8 cellular contexts compared by ENCODE assay signal in the genomic region with DNA sequence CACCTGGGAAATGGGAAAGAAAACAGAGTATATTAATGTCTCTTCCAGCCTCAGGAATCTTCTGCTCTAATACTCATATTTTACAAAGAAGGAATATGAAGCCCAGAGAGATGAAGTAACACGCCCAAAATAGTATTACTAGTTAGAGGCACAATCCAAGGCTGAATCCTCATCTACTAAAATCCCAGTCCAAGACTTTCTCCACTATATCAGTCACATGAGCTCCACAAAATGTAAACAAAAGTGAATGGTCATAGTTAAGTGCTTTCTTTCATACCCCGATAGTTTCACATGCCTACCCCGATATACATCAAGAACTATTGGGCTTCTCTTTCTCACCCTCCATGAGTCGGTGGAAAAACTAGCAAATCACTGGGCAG. TPM values are rescaled to one million over a fixed set of nuclear protein-coding genes. Genes with fewer than 3 reads are reported as not detected.
DNase-seq lines count a peak whose midpoint lies in the region; ATAC-seq and TF ChIP-seq lines count a peak whose summit lies in the region.

No MANE protein-coding gene starts in this region.

- H3K4me1 ChIP-seq in Panc1 (ENCODE audit: control insufficient read depth, insufficient read depth, low read length) (peaks cover 16% of the 10 kb centered on the region), esophagus squamous epithelium (peaks cover 6 to 24% (median 8%) of the 10 kb centered on the region in 3 donors), osteoblast (ENCODE audit: insufficient read depth, low read length) (peaks cover 15% of the 10 kb centered on the region)

- DNase-seq in GM12865 (ENCODE audit: low read depth) (no peak), Panc1 (ENCODE audit: low read depth, low spot score) (no peak), esophagus squamous epithelium (lab: John Stamatoyannopoulos, UW) (no peak), osteoblast (ENCODE audit: insufficient read length, low spot score, missing footprints) (peak; percentile 60), glomerular visceral epithelial cell (ENCODE audit: extremely low spot score) (no peak), HEK293T (ENCODE audit: extremely low spot score) (no peak), Kasumi-1 (lab: John Stamatoyannopoulos, UW) (no peak), DMS53 treated with DMSO at 0.1 percent for 48 hours (lab: John Stamatoyannopoulos, UW; ENCODE audit: unreplicated experiment) (no peak)

- CTCF ChIA-PET in Panc1 (lab: Charles Lee), result no interaction called here
- CTCF ChIA-PET in HEK293T (lab: Yijun Ruan, JAX), result no interaction called here

- in situ Hi-C loops in Panc1 (cut with HindIII; ENCODE audit: low pct_unique_long_range_greater_than_20kb, low sequenced_read_pairs), result no loop called here

- H4K20me1 ChIP-seq in osteoblast (ENCODE audit: insufficient read depth, low read length), result no peaks in the 10 kb centered on the region

- WGBS in esophagus squamous epithelium, 2 donors, result 7 to 12% methylated on average over 4 of the region's 4 CpGs

- H3K4me2 ChIP-seq in osteoblast (ENCODE audit: insufficient read depth, low read length), result peak overlapping the region; percentile 91

- H3K4me3 ChIP-seq in GM12865 (ENCODE audit: low read depth, low read length), result peak overlapping the region; percentile 88
- H3K4me3 ChIP-seq in Panc1 (ENCODE audit: low read depth in 2 of 2, low read length in 2 of 2), result peak overlapping the region; percentile 77 to 96
- H3K4me3 ChIP-seq in esophagus squamous epithelium, result peak overlapping the region; percentile 70 to 83 (median 76)
- H3K4me3 ChIP-seq in osteoblast (ENCODE audit: insufficient read depth, low read length), result peak overlapping the region; percentile 84

- H3K36me3 ChIP-seq in Panc1 (ENCODE audit: control insufficient read depth, insufficient read depth, low read length), result peaks cover 14% of the 10 kb centered on the region
- H3K36me3 ChIP-seq in esophagus squamous epithelium, result peaks cover 0 to 33% (median 12%) of the 10 kb centered on the region in 3 donors
- peaks cover 15% of the 10 kb centered on the region for H3K36me3 ChIP-seq in osteoblast (ENCODE audit: insufficient read depth, low read length)

- TF ChIP-seq CTCF in GM12865 (IDR thresholded peaks at IDR 0.05; ENCODE audit: insufficient read depth, low read depth, low read length, missing control alignments) (no peak), Panc1 (IDR thresholded peaks at IDR 0.05) (no peak), esophagus squamous epithelium (IDR thresholded peaks at IDR 0.05) (no peak), osteoblast (IDR thresholded peaks at IDR 0.05; ENCODE audit: extremely low read depth, low read depth, low read length) (no peak)

- H3K27ac ChIP-seq in Panc1 (ENCODE audit: low read length) (peak overlapping the region; percentile 95), esophagus squamous epithelium (peak overlapping the region; percentile 83 to 93 (median 90)), osteoblast (ENCODE audit: low read depth, low read length) (peak overlapping the region; percentile 75)

- no peak for TF ChIP-seq POLR2A in esophagus squamous epithelium (IDR thresholded peaks at IDR 0.05)

- POLR2A ChIA-PET in Panc1 (lab: Charles Lee), result no interaction called here
- POLR2A ChIA-PET in HEK293T (lab: Yijun Ruan, JAX), result interaction anchor here (1.0 to 1.8 kb wide), 3 partner anchors 9 to 1769 kb away, joined by 3 to 9 read pairs (median 5); no protein-coding TSS in a partner anchor

- H3K27me3 ChIP-seq in Panc1 (ENCODE audit: control insufficient read depth, insufficient read depth, low read length) (no peaks in the 10 kb centered on the region), esophagus squamous epithelium (no peaks in the 10 kb centered on the region), osteoblast (ENCODE audit: insufficient read depth, low read length) (no peaks in the 10 kb centered on the region)

- H2AFZ ChIP-seq in osteoblast (ENCODE audit: low read length), result peak overlapping the region; percentile 95

- H3K9me3 ChIP-seq in Panc1 (ENCODE audit: control insufficient read depth, insufficient read depth, low read depth, low read length), result no peaks in the 10 kb centered on the region
- no peaks in the 10 kb centered on the region for H3K9me3 ChIP-seq in esophagus squamous epithelium
- no peaks in the 10 kb centered on the region for H3K9me3 ChIP-seq in osteoblast (ENCODE audit: low read depth, low read length)

- peaks cover 11% of the 10 kb centered on the region for H3K79me2 ChIP-seq in osteoblast (ENCODE audit: insufficient read depth, low read length)

- no peak for ATAC-seq in Panc1

- intact Hi-C loops in Panc1 (cut with micrococcal nuclease; ENCODE audit: unreplicated experiment), result no loop called here
- intact Hi-C loops in esophagus squamous epithelium (cut with DNase I), result no loop called here

- BruUV-seq in Panc1 (replicated peaks; lab: Mats Ljungman, UMichigan), result no TSS peak

TF ChIP-seq in HEK293T, 16 proteins besides CTCF, POLR2A, EP300 and RAD21:
- no peak for TF ChIP-seq PKNOX1 (IDR thresholded peaks at IDR 0.05)
- TF ChIP-seq FOXK2 (IDR thresholded peaks at IDR 0.05), result no peak
- TF ChIP-seq L3MBTL2 (conservative IDR thresholded peaks at IDR 0.05), result no peak
- no peak for TF ChIP-seq LEF1 (IDR thresholded peaks at IDR 0.05; ENCODE audit: borderline replicate concordance)
- TF ChIP-seq BHLHE40 (IDR thresholded peaks at IDR 0.05; ENCODE audit: borderline replicate concordance), result no peak
- TF ChIP-seq SUZ12 (IDR thresholded peaks at IDR 0.05), result no peak
- TF ChIP-seq HDGF (IDR thresholded peaks at IDR 0.05; ENCODE audit: borderline replicate concordance), result no peak
- no peak for TF ChIP-seq TARDBP (IDR thresholded peaks at IDR 0.05)
- no peak for TF ChIP-seq SP1 (IDR thresholded peaks at IDR 0.05)
- no peak for TF ChIP-seq CTBP1 (IDR thresholded peaks at IDR 0.05; ENCODE audit: borderline replicate concordance)
- no peak for TF ChIP-seq ARNT (IDR thresholded peaks at IDR 0.05)
- no peak for TF ChIP-seq NFRKB (IDR thresholded peaks at IDR 0.05)
- no peak for TF ChIP-seq FOXA1 (IDR thresholded peaks at IDR 0.05)
- no peak for TF ChIP-seq ZNF384 (IDR thresholded peaks at IDR 0.05)
- TF ChIP-seq FOXM1 (IDR thresholded peaks at IDR 0.05; ENCODE audit: borderline replicate concordance), result no peak
- no peak for TF ChIP-seq ELF4 (IDR thresholded peaks at IDR 0.05)

RNA-seq across cellular contexts. Expression of gene INTS2, which starts 1.0 kb away (rescaled TPM):
- total RNA-seq in Panc1 (2021; ENCODE audit: unreplicated experiment), result 32.5 TPM
- polyA plus RNA-seq in Panc1 (2012; ENCODE audit: insufficient read length), result 9.1 TPM
- total RNA-seq in esophagus squamous epithelium, result 10 to 100 TPM in 3 of 4 donors, 1 to 10 TPM in 1; 7.6 to 11.8 (median 10.7) TPM
- 9.8 and 10.6 TPM in 2 replicates for total RNA-seq in osteoblast
